1 cellular context compared by ENCODE assay signal in genomic region chr15:64247535-64247905, GRCh38.
TF ChIP-seq lines count a peak whose summit lies in the region.

No MANE protein-coding gene starts in this region.

TF ChIP-seq in IMR-90, 13 proteins besides CTCF, POLR2A, EP300 and RAD21 (continued from another document):
- no peak for TF ChIP-seq RCOR1 (IDR thresholded peaks at IDR 0.05; ENCODE audit: insufficient replicate concordance, low read length)
- no peak for TF ChIP-seq NFE2L2 (IDR thresholded peaks at IDR 0.05; ENCODE audit: low read depth, low read length)
- TF ChIP-seq ELK1 (IDR thresholded peaks at IDR 0.05; ENCODE audit: borderline replicate concordance, low read depth, low read length): no peak
- no peak for TF ChIP-seq FOS (IDR thresholded peaks at IDR 0.05; ENCODE audit: low read depth, low read length)
- TF ChIP-seq, protein P1, sequence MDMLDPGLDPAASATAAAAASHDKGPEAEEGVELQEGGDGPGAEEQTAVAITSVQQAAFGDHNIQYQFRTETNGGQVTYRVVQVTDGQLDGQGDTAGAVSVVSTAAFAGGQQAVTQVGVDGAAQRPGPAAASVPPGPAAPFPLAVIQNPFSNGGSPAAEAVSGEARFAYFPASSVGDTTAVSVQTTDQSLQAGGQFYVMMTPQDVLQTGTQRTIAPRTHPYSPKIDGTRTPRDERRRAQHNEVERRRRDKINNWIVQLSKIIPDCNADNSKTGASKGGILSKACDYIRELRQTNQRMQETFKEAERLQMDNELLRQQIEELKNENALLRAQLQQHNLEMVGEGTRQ (IDR thresholded peaks at IDR 0.05; ENCODE audit: low read depth, low read length): no peak
- no peak for TF ChIP-seq CHD1 (IDR thresholded peaks at IDR 0.05; ENCODE audit: low read depth, low read length)
